8 cellular contexts compared by ENCODE assay signal in the genomic region with DNA sequence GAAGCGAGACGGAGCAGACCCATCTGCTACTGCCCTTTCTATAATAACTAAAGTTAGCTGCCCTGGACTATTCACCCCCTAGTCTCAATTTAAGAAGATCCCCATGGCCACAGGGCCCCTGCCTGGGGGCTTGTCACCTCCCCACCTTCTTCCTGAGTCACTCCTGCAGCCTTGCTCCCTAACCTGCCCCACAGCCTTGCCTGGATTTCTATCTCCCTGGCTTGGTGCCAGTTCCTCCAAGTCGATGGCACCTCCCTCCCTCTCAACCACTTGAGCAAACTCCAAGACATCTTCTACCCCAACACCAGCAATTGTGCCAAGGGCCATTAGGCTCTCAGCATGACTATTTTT.
DNase-seq lines count a peak whose midpoint lies in the region; ATAC-seq and TF ChIP-seq lines count a peak whose summit lies in the region.
"Not testable (repeated sequence)": the region's sequence is repeated elsewhere in the genome, so short reads cannot be mapped to it uniquely, and the experiment has no call there.

No MANE protein-coding gene starts in this region.

- not testable (repeated sequence) for TF ChIP-seq RAD21 in HCT116 (IDR thresholded peaks at IDR 0.05; ENCODE audit: low read depth)

- intact Hi-C loops in HCT116 (cut with micrococcal nuclease); activated T-helper 2 cell treated with anti-CD3 and anti-CD28 coated beads, Interferon-gamma antibody, Interleukin-2, Interleukin-4, amounts not matched to agents 10 μg/mL and 5 μg/mL and 100 μg/mL, durations not matched to agents 14 hours and 24 hours and 36 hours (cut with micrococcal nuclease); body of pancreas (cut with DNase I); left cardiac atrium (cut with DNase I); spleen (cut with DNase I; ENCODE audit: low total_unique reads): not testable (repeated sequence)

- H3K27me3 ChIP-seq in HCT116 (ENCODE audit: insufficient read depth, low read length); body of pancreas; lung (ENCODE audit: control insufficient read depth, insufficient read depth); spleen (replicated peaks in 1 of 7): not testable (repeated sequence)

- H3K27ac ChIP-seq in HCT116 (ENCODE audit: low read depth, low read length); body of pancreas; lung (ENCODE audit: low read depth in 1 of 2, low read length in 1 of 2); spleen: not testable (repeated sequence)

- not testable (repeated sequence) for H3K9ac ChIP-seq in HCT116 (ENCODE audit: low read length)

- not testable (repeated sequence) for DNase-seq in HCT116 (ENCODE audit: low read depth, low spot score); neural crest cell (ENCODE audit: low read depth, low spot score)
- peak; percentile 12 for DNase-seq in activated T-helper 2 cell treated with anti-CD3 and anti-CD28 coated beads, Interferon-gamma antibody, Interleukin-2, Interleukin-4, amounts not matched to agents 10 μg/mL and 5 μg/mL and 100 μg/mL, durations not matched to agents 14 hours and 24 hours and 36 hours (ENCODE audit: low spot score)
- DNase-seq in body of pancreas (peak in 3 of 4 donors; percentile 7 to 35 (median 26)), left cardiac atrium (peak; percentile 17), lung (ENCODE audit: low spot score) (peak; percentile 29), spleen (peak; percentile 23), type B pancreatic cell (ENCODE audit: extremely low spot score, unreplicated experiment) (peak; percentile 61)

- TSS peak; percentile 18 for BruUV-seq in HCT116 (replicated peaks; lab: Mats Ljungman, UMichigan)

- H3K27me3 Mint-ChIP-seq in activated T-helper 2 cell treated with anti-CD3 and anti-CD28 coated beads, Interferon-gamma antibody, Interleukin-2, Interleukin-4, amounts not matched to agents 10 μg/mL and 5 μg/mL and 100 μg/mL, durations not matched to agents 14 hours and 24 hours and 36 hours (ENCODE audit: low read depth); neural crest cell (ENCODE audit: low read depth); type B pancreatic cell: not testable (repeated sequence)

- H3K4me2 ChIP-seq in HCT116 (ENCODE audit: low read length), result not testable (repeated sequence)

- H3K9me2 ChIP-seq in HCT116 (ENCODE audit: insufficient read depth), result not testable (repeated sequence)

- not testable (repeated sequence) for H3K27ac Mint-ChIP-seq in activated T-helper 2 cell treated with anti-CD3 and anti-CD28 coated beads, Interferon-gamma antibody, Interleukin-2, Interleukin-4, amounts not matched to agents 10 μg/mL and 5 μg/mL and 100 μg/mL, durations not matched to agents 14 hours and 24 hours and 36 hours; neural crest cell (ENCODE audit: unreplicated experiment); type B pancreatic cell

- not testable (repeated sequence) for TF ChIP-seq CTCF in HCT116 (IDR thresholded peaks at IDR 0.05 in 2 of 3, conservative IDR thresholded peaks at IDR 0.05 in 1 of 3; ENCODE audit: borderline replicate concordance in 1 of 3, insufficient read depth in 1 of 3, low read depth in 2 of 3, low read length in 2 of 3); body of pancreas (IDR thresholded peaks at IDR 0.05); lung (IDR thresholded peaks at IDR 0.05; ENCODE audit: control extremely low read depth, extremely low read depth); neural crest cell (conservative IDR thresholded peaks at IDR 0.05); spleen (IDR thresholded peaks at IDR 0.05 in 8 of 11, conservative IDR thresholded peaks at IDR 0.05 in 3 of 11); type B pancreatic cell (conservative IDR thresholded peaks at IDR 0.05)

- not testable (repeated sequence) for H3K36me3 ChIP-seq in HCT116 (ENCODE audit: control insufficient read depth in 1 of 2, insufficient read depth in 2 of 2, low read length in 2 of 2); body of pancreas (replicated peaks in 1 of 2; ENCODE audit: insufficient read depth in 1 of 2, low read depth in 2 of 2); lung (ENCODE audit: control insufficient read depth in 2 of 2, insufficient read depth in 2 of 2, low read length in 2 of 2)
- H3K36me3 ChIP-seq in spleen, result peaks cover 0 to 15% (median 8%) of the 10 kb centered on the region in 6 donors

- H3K4me1 ChIP-seq in HCT116 (ENCODE audit: control insufficient read depth in 1 of 2, insufficient read depth in 2 of 2, low read length in 2 of 2); body of pancreas; lung (ENCODE audit: control insufficient read depth in 2 of 2, insufficient read depth in 2 of 2, low read length in 2 of 2); spleen: not testable (repeated sequence)

- RAD21 ChIA-PET in HCT116 (lab: Charles Lee; ENCODE audit: low non-redundant PET in 1 of 2, low total read pairs in 2 of 2, uncharacterized antibody in 2 of 2, unreplicated experiment in 2 of 2), result not testable (repeated sequence)

- not testable (repeated sequence) for H3K9me3 ChIP-seq in HCT116 (ENCODE audit: control insufficient read depth in 1 of 2, insufficient read depth in 1 of 2, low read depth in 1 of 2, low read length in 2 of 2); body of pancreas; lung (ENCODE audit: control insufficient read depth in 2 of 2, insufficient read depth in 1 of 2, low read length in 1 of 2); spleen

- not testable (repeated sequence) for H4K20me1 ChIP-seq in HCT116 (ENCODE audit: insufficient read depth)

- H3K4me3 ChIP-seq in HCT116 (replicated peaks in 1 of 2; ENCODE audit: low read depth in 1 of 2, low read length in 2 of 2); body of pancreas; lung; spleen: not testable (repeated sequence)

- not testable (repeated sequence) for H3K9me3 Mint-ChIP-seq in activated T-helper 2 cell treated with anti-CD3 and anti-CD28 coated beads, Interferon-gamma antibody, Interleukin-2, Interleukin-4, amounts not matched to agents 10 μg/mL and 5 μg/mL and 100 μg/mL, durations not matched to agents 14 hours and 24 hours and 36 hours; neural crest cell; type B pancreatic cell

- H3K79me2 ChIP-seq in HCT116 (ENCODE audit: insufficient read depth, low read length), result not testable (repeated sequence)

- H3K4me3 Mint-ChIP-seq in activated T-helper 2 cell treated with anti-CD3 and anti-CD28 coated beads, Interferon-gamma antibody, Interleukin-2, Interleukin-4, amounts not matched to agents 10 μg/mL and 5 μg/mL and 100 μg/mL, durations not matched to agents 14 hours and 24 hours and 36 hours (ENCODE audit: low read depth); type B pancreatic cell: not testable (repeated sequence)
- H3K4me3 Mint-ChIP-seq in neural crest cell, result peak overlapping the region; percentile 59

- H3K36me3 Mint-ChIP-seq in activated T-helper 2 cell treated with anti-CD3 and anti-CD28 coated beads, Interferon-gamma antibody, Interleukin-2, Interleukin-4, amounts not matched to agents 10 μg/mL and 5 μg/mL and 100 μg/mL, durations not matched to agents 14 hours and 24 hours and 36 hours (ENCODE audit: low read depth); neural crest cell (ENCODE audit: low read depth); type B pancreatic cell: not testable (repeated sequence)

- POLR2A ChIA-PET in HCT116 (lab: Charles Lee), result not testable (repeated sequence)

- H2AFZ ChIP-seq in HCT116 (ENCODE audit: low read depth, low read length, poor library complexity, severe bottlenecking), result not testable (repeated sequence)

- CTCF ChIA-PET in HCT116 (lab: Charles Lee), result not testable (repeated sequence)

- not testable (repeated sequence) for H3K4me1 Mint-ChIP-seq in activated T-helper 2 cell treated with anti-CD3 and anti-CD28 coated beads, Interferon-gamma antibody, Interleukin-2, Interleukin-4, amounts not matched to agents 10 μg/mL and 5 μg/mL and 100 μg/mL, durations not matched to agents 14 hours and 24 hours and 36 hours (ENCODE audit: low read depth); neural crest cell; type B pancreatic cell (ENCODE audit: unreplicated experiment)

- ATAC-seq in HCT116; body of pancreas; left cardiac atrium; lung (ENCODE audit: insufficient read depth, low FRiP score): not testable (repeated sequence)

- 0 to 11% methylated on average over 1 of the region's 3 CpGs for WGBS in body of pancreas, 2 donors
- no CpG with 5 or more reads among the region's 3 CpGs for WGBS in lung, 2 donors
- 66% methylated on average over 3 of the region's 3 CpGs; no CpG with 5 or more reads in 4 of the 5 donors for WGBS in spleen, 5 donors

- TF ChIP-seq POLR2A in HCT116 (IDR thresholded peaks at IDR 0.05; ENCODE audit: borderline replicate concordance, extremely low read depth, insufficient read depth, insufficient read length); body of pancreas (IDR thresholded peaks at IDR 0.05); spleen (IDR thresholded peaks at IDR 0.05): not testable (repeated sequence)
